ENCODE assay signal across 23 cellular contexts in the genomic region with DNA sequence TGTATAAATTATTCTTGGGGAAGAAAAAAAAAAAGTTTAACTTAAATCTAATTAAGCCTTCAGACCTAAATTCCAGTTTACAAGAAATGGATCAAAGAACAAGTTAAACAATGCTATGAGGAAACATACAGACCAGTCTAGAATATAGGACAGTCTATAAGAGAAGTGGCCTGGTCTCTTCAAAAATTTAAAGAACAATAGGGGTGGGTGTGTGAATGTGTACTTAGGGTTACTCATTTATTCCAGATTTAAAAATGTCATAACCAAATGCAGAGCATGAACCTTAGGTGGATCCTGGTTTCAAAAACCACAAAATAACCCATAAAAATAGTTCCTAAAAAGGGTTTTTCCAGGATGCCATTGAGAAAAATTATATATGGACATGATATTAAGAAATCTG.
"Had no signal": no experiment of that assay in that cellular context is flagged by ENCODE, and none has a peak within 500 bp of the region (broad histone marks: within the 10 kb centered on the region; RNA-seq: fewer than 3 reads in every experiment).

No MANE protein-coding gene starts in this region.

- H3K27ac ChIP-seq: lower lobe of right lung, right lobe of liver, SJSA1, skin epidermis, upper lobe of left lung had no signal

- DNase-seq: activated gamma-delta T cell treated with Interleukin-2 at 50 U/mL for 16 hours; activated T-cell treated with anti-CD3 and anti-CD28 coated beads, Interleukin-2, amount 50 U/mL, for 4 hours; aorta; caudate nucleus; dermis blood vessel endothelial cell; effector memory CD4-positive, alpha-beta T cell; foreskin melanocyte; kidney; lower lobe of right lung; mesendoderm; mucosa of descending colon; nephron progenitor cell; nucleus accumbens; right lobe of liver; stimulated activated CD4-positive, alpha-beta T cell treated with anti-CD3 and anti-CD28 coated beads, Interleukin-1b, Interleukin-23, amount 100 ng/mL, for 48 hours; T-helper 1 cell; T-helper 9 cell; upper lobe of left lung had no signal

- H3K4me3 Mint-ChIP-seq: activated T-cell treated with anti-CD3 and anti-CD28 coated beads, Interleukin-2, amount 50 U/mL, for 4 hours; brain; nephron progenitor cell; WTC11 had no signal

- H3K4me1 ChIP-seq: lower lobe of right lung, right lobe of liver, SJSA1, upper lobe of left lung had no signal

- H3K9me3 Mint-ChIP-seq: activated T-cell treated with anti-CD3 and anti-CD28 coated beads, Interleukin-2, amount 50 U/mL, for 4 hours; brain; nephron progenitor cell; WTC11 had no signal

- H3K9me3 ChIP-seq: lower lobe of right lung, mucosa of descending colon, right lobe of liver, SJSA1, upper lobe of left lung had no signal

- H3K27ac Mint-ChIP-seq: nephron progenitor cell, WTC11 had no signal

- ATAC-seq: left lobe of liver, lower lobe of right lung, mucosa of descending colon, right lobe of liver, WTC11 had no signal

- H3K4me3 ChIP-seq: lower lobe of right lung, mucosa of descending colon, right lobe of liver, SJSA1, skin epidermis, upper lobe of left lung had no signal

- H3K4me1 Mint-ChIP-seq: brain, nephron progenitor cell had no signal

- H3K27me3 ChIP-seq: right lobe of liver, SJSA1, upper lobe of left lung had no signal
